Comparison of ENCODE assay signal across 1 cellular context in the genomic region with DNA sequence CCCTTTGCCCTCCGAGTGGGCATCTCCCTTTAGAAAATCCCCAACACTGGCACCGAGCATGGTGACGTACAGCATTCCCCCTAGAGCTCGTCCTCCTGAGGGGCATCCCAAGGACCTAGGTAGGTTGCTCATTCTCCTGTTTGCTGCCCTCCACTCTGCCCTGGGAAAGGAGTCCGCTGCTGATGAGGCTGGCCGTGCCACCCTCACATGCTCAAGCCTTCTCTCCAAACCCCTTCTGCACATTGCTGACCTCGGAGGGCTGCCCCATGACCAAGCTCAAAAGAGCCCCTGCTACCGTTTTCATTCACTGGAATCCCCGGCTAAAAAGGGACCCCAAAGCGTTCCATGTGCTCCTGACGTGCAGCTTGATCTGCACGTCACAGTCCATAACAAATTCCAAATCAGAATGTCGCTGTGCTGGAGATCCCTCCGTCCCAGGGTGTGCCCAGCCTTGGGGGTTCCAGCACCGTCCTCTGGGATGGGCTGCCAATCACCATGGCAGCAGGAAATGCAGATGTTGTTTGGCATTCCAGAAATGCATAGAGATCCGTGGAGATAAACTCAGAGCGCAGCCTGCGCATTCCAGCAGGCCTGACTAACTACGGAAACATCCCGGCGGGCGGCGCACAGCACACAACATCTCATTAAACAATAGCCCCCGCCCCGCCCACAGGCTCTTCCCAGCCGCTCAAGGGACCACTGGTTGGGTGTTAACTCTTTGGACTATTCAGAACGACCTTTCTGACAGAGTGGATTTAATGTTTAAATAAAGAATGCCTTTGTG.
TF ChIP-seq lines count a peak whose summit lies in the region.

No MANE protein-coding gene starts in this region.

TF ChIP-seq in A549, 52 proteins besides CTCF, POLR2A, EP300 and RAD21 (continued from another document):
- TF ChIP-seq, protein P1, sequence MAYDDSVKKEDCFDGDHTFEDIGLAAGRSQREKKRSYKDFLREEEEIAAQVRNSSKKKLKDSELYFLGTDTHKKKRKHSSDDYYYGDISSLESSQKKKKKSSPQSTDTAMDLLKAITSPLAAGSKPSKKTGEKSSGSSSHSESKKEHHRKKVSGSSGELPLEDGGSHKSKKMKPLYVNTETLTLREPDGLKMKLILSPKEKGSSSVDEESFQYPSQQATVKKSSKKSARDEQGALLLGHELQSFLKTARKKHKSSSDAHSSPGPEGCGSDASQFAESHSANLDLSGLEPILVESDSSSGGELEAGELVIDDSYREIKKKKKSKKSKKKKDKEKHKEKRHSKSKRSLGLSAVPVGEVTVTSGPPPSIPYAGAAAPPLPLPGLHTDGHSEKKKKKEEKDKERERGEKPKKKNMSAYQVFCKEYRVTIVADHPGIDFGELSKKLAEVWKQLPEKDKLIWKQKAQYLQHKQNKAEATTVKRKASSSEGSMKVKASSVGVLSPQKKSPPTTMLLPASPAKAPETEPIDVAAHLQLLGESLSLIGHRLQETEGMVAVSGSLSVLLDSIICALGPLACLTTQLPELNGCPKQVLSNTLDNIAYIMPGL (CRISPR knock-in tag; IDR thresholded peaks at IDR 0.05; ENCODE audit: borderline replicate concordance), result no peak
- TF ChIP-seq EHMT2 (IDR thresholded peaks at IDR 0.05; ENCODE audit: low read depth) (no peak), FOXS1 (CRISPR knock-in tag; IDR thresholded peaks at IDR 0.05) (0 out of 2 replicates have a peak, but pooled peaks have one; percentile 19), GATA3 (IDR thresholded peaks at IDR 0.05; ENCODE audit: borderline replicate concordance) (peak; percentile 99), ZC3H11A (IDR thresholded peaks at IDR 0.05) (no peak), JUN (IDR thresholded peaks at IDR 0.05) (peak in 1 of 2 experiments; percentile 54; a peak in 2 of 5 replicates), TFCP2L1 (CRISPR knock-in tag; IDR thresholded peaks at IDR 0.05) (no peak), ZNF302 (CRISPR knock-in tag; IDR thresholded peaks at IDR 0.05) (no peak), EHF (CRISPR knock-in tag; IDR thresholded peaks at IDR 0.05) (no peak), TP53 (CRISPR knock-in tag; IDR thresholded peaks at IDR 0.05) (no peak), ZSCAN20 (CRISPR knock-in tag; IDR thresholded peaks at IDR 0.05) (no peak), POLR2AphosphoS2 (conservative IDR thresholded peaks at IDR 0.05; ENCODE audit: low read length) (no peak), KDM1A (IDR thresholded peaks at IDR 0.05; ENCODE audit: low read depth) (no peak), ESRRA (IDR thresholded peaks at IDR 0.05; ENCODE audit: borderline replicate concordance, low read length) (no peak), FOSL2 (IDR thresholded peaks at IDR 0.05) (no peak), FOSL2 (CRISPR knock-in tag; IDR thresholded peaks at IDR 0.05) (peak; percentile 92)
- TF ChIP-seq, protein P2, sequence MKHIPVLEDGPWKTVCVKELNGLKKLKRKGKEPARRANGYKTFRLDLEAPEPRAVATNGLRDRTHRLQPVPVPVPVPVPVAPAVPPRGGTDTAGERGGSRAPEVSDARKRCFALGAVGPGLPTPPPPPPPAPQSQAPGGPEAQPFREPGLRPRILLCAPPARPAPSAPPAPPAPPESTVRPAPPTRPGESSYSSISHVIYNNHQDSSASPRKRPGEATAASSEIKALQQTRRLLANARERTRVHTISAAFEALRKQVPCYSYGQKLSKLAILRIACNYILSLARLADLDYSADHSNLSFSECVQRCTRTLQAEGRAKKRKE (CRISPR knock-in tag; IDR thresholded peaks at IDR 0.05; ENCODE audit: low read depth), result no peak
- TF ChIP-seq, protein P3, sequence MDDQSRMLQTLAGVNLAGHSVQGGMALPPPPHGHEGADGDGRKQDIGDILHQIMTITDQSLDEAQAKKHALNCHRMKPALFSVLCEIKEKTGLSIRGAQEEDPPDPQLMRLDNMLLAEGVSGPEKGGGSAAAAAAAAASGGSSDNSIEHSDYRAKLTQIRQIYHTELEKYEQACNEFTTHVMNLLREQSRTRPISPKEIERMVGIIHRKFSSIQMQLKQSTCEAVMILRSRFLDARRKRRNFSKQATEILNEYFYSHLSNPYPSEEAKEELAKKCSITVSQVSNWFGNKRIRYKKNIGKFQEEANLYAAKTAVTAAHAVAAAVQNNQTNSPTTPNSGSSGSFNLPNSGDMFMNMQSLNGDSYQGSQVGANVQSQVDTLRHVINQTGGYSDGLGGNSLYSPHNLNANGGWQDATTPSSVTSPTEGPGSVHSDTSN (IDR thresholded peaks at IDR 0.05), result peak; percentile 63; the same call in 1 of the 2 replicates
- TF ChIP-seq, protein P4, sequence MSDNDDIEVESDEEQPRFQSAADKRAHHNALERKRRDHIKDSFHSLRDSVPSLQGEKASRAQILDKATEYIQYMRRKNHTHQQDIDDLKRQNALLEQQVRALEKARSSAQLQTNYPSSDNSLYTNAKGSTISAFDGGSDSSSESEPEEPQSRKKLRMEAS (IDR thresholded peaks at IDR 0.05), result peak; percentile 73; the same call in 1 of the 2 replicates
